ENCODE assay signal across 18 cellular contexts in genomic region chr2:159744363-159744762, GRCh38. TPM values are rescaled to one million over a fixed set of nuclear protein-coding genes. Genes with fewer than 3 reads are reported as not detected.
DNase-seq lines count a peak whose midpoint lies in the region; ATAC-seq and TF ChIP-seq lines count a peak whose summit lies in the region.
"Had no signal": no experiment of that assay in that cellular context is flagged by ENCODE, and none has a peak within 500 bp of the region (broad histone marks: within the 10 kb centered on the region; RNA-seq: fewer than 3 reads in every experiment).

No MANE protein-coding gene starts in this region.

- H3K4me3 ChIP-seq in astrocyte of the spinal cord (ENCODE audit: low read depth, low read length), result no peak overlapping the region
- H3K4me3 ChIP-seq in right cardiac atrium (ENCODE audit: low read length), result no peak overlapping the region
- no peak overlapping the region for H3K4me3 ChIP-seq in mucosa of descending colon
- H3K4me3 ChIP-seq: tibial artery had no signal

- no peaks in the 10 kb centered on the region for H3K4me1 ChIP-seq in right cardiac atrium (ENCODE audit: control insufficient read depth, insufficient read depth, low read length)
- no peaks in the 10 kb centered on the region for H3K4me1 ChIP-seq in mucosa of descending colon (ENCODE audit: low read depth)

- 29% methylated on average over 3 of the region's 3 CpGs for WGBS in right cardiac atrium

- H3K27me3 ChIP-seq in right cardiac atrium (ENCODE audit: control insufficient read depth, insufficient read depth), result no peaks in the 10 kb centered on the region
- H3K27me3 ChIP-seq: tibial artery had no signal

- H3K9me3 ChIP-seq in right cardiac atrium (ENCODE audit: control insufficient read depth, low read length) (no peaks in the 10 kb centered on the region), mucosa of descending colon (no peaks in the 10 kb centered on the region)
- H3K9me3 ChIP-seq: tibial artery had no signal

- peak; percentile 69 to 91 for ATAC-seq in right cardiac atrium
- ATAC-seq in mucosa of descending colon, result no peak
- no peak for ATAC-seq in omental fat pad (ENCODE audit: low FRiP score)
- no peak for ATAC-seq in HG03097 (IDR thresholded peaks at IDR 0.05; ENCODE audit: low FRiP score, unreplicated experiment)

- no peak for TF ChIP-seq CTCF in astrocyte of the spinal cord (IDR thresholded peaks at IDR 0.05; ENCODE audit: low read depth, low read length)
- TF ChIP-seq CTCF in mucosa of descending colon (IDR thresholded peaks at IDR 0.05), result no peak
- no peak for TF ChIP-seq CTCF in omental fat pad (IDR thresholded peaks at IDR 0.05)

- peak overlapping the region; percentile 72 for H3K27ac ChIP-seq in right cardiac atrium (ENCODE audit: low read length)
- H3K27ac ChIP-seq: 22Rv1 had no signal

- peaks cover 3% of the 10 kb centered on the region for H3K36me3 ChIP-seq in mucosa of descending colon (ENCODE audit: low read depth)

- DNase-seq in NCI-H2196 (lab: John Stamatoyannopoulos, UW; ENCODE audit: unreplicated experiment), result peak; percentile 21
- no peak for DNase-seq in NCI-H2196 treated with DMSO at 0.1 percent for 48 hours (lab: John Stamatoyannopoulos, UW; ENCODE audit: unreplicated experiment)
- peak; percentile 20 for DNase-seq in astrocyte of the spinal cord (ENCODE audit: low read depth, low spot score)
- DNase-seq in right cardiac atrium, result no peak
- DNase-seq in smooth muscle cell of the brain vasculature (ENCODE audit: low read depth, low spot score), result peak; percentile 17
- DNase-seq in mucosa of descending colon, result no peak
- DNase-seq in omental fat pad (ENCODE audit: low spot score), result no peak
- DNase-seq: activated CD4-positive, alpha-beta T cell treated with anti-CD3 and anti-CD28 coated beads, Interleukin-2, amount 50 U/mL, for 48 hours; activated gamma-delta T cell; cerebellar nuclear complex; NCI-H1092; NCI-H524; RPMI8226; stimulated activated CD4-positive, alpha-beta T cell treated with anti-CD3 and anti-CD28 coated beads, Interleukin-12 subunit alpha, Interleukin-12 subunit beta, amount 100 ng/mL, for 4 hours; T1000; tibial artery had no signal

- in situ Hi-C loops in astrocyte of the spinal cord (cut with HindIII; ENCODE audit: low sequenced_read_pairs), result no loop called here

- intact Hi-C loops in right cardiac atrium (cut with DNase I) (no loop called here), mucosa of descending colon (cut with DNase I, micrococcal nuclease) (no loop called here)

RNA-seq across cellular contexts. Expression of gene MARCHF7, which starts 32.1 kb away (rescaled TPM):
- total RNA-seq in right cardiac atrium (10 to 100 TPM; 70.0 to 85.4 (median 74.9) TPM), mucosa of descending colon (10 to 100 TPM; 59.0 to 75.6 (median 65.6) TPM), omental fat pad (100 to 1,000 TPM in 1 of 4 donors, 10 to 100 TPM in 3; 70.2 to 114 (median 81.5) TPM)
- polyA plus RNA-seq in right cardiac atrium, result 33.6 TPM

RNA-seq across cellular contexts. Expression of gene CD302, which starts 53.6 kb away (rescaled TPM):
- total RNA-seq in right cardiac atrium (10 to 100 TPM; 26.4 to 33.7 (median 30.1) TPM), mucosa of descending colon (10 to 100 TPM in 2 of 3 donors, 1 to 10 TPM in 1; 9.4 to 27.1 (median 16.0) TPM), omental fat pad (100 to 1,000 TPM in 2 of 4 donors, 10 to 100 TPM in 2; 79.6 to 194 (median 121) TPM)
- 23.8 TPM for polyA plus RNA-seq in right cardiac atrium

Comparison
In these comparisons a context has a peak if more than half of its experiments do, and no peak if none do; other contexts are left out.
1. DNase-seq: peak in NCI-H2196 (single experiment), astrocyte of the spinal cord (single experiment) and smooth muscle cell of the brain vasculature (single experiment); none in NCI-H2196 treated with DMSO at 0.1 percent for 48 hours (single experiment), right cardiac atrium (0 of 3), mucosa of descending colon (0 of 3) and omental fat pad (single experiment).
2. ATAC-seq: peak in right cardiac atrium (2 of 2); none in mucosa of descending colon (single experiment), omental fat pad (single experiment) and HG03097 (single experiment).